Comparison of ENCODE assay signal across 14 cellular contexts in genomic region chr5:140497897-140498296, GRCh38. TPM values are rescaled to one million over a fixed set of nuclear protein-coding genes. Genes with fewer than 3 reads are reported as not detected.
DNase-seq lines count a peak whose midpoint lies in the region; ATAC-seq and TF ChIP-seq lines count a peak whose summit lies in the region.
"Had no signal": no experiment of that assay in that cellular context is flagged by ENCODE, and none has a peak within 500 bp of the region (broad histone marks: within the 10 kb centered on the region; RNA-seq: fewer than 3 reads in every experiment).

No MANE protein-coding gene starts in this region.

- DNase-seq in Calu3 (no peak), HuH-7 (ENCODE audit: low spot score) (peak; percentile 1), hepatocyte (ENCODE audit: low spot score) (peak; percentile 3), mucosa of descending colon (no peak), NCI-H2081 treated with DMSO at 0.1 percent for 48 hours (lab: John Stamatoyannopoulos, UW) (no peak), GF-D8 (lab: John Stamatoyannopoulos, UW) (no peak), HCEC 1CT (no peak)
- DNase-seq: activated CD4-positive, alpha-beta T cell treated with anti-CD3 and anti-CD28 coated beads, Interleukin-2, amount 50 U/mL, for 4 hours; MG63; naive B cell; NCI-H1694; ovary; stimulated activated CD4-positive, alpha-beta T cell treated with anti-CD3 and anti-CD28 coated beads, Interleukin-4, amount 100 ng/mL, for 24 hours had no signal

- H3K4me1 ChIP-seq in hepatocyte (ENCODE audit: insufficient read depth) (no peaks in the 10 kb centered on the region), mucosa of descending colon (ENCODE audit: low read depth) (no peaks in the 10 kb centered on the region)

- H3K27ac ChIP-seq in hepatocyte: no peak overlapping the region
- H3K27ac ChIP-seq: ovary had no signal

- intact Hi-C loops in Calu3 (cut with micrococcal nuclease; ENCODE audit: unreplicated experiment) (no loop called here), mucosa of descending colon (cut with DNase I, micrococcal nuclease) (no loop called here)

- no peaks in the 10 kb centered on the region for H3K27me3 ChIP-seq in hepatocyte
- H3K27me3 ChIP-seq: MG63, ovary had no signal

- H2AFZ ChIP-seq in hepatocyte: no peak overlapping the region

- no peaks in the 10 kb centered on the region for H3K9me3 ChIP-seq in hepatocyte (ENCODE audit: low read depth)
- H3K9me3 ChIP-seq in mucosa of descending colon: no peaks in the 10 kb centered on the region
- H3K9me3 ChIP-seq: MG63, ovary had no signal

- H3K4me3 Mint-ChIP-seq in Calu3 (ENCODE audit: low read depth, unreplicated experiment): peak overlapping the region; percentile 25
- H3K4me3 Mint-ChIP-seq: naive B cell had no signal

- H3K4me3 ChIP-seq in hepatocyte (no peak overlapping the region), mucosa of descending colon (no peak overlapping the region)
- H3K4me3 ChIP-seq: MG63, ovary had no signal

- H3K4me2 ChIP-seq in hepatocyte: no peak overlapping the region

- TF ChIP-seq CTCF in Calu3 (IDR thresholded peaks at IDR 0.05; ENCODE audit: unreplicated experiment): no peak
- no peak for TF ChIP-seq CTCF in hepatocyte (IDR thresholded peaks at IDR 0.05; ENCODE audit: poor library complexity)
- TF ChIP-seq CTCF in mucosa of descending colon (IDR thresholded peaks at IDR 0.05): no peak

- no TSS peak for BruUV-seq in Calu3 (replicated peaks; lab: Mats Ljungman, UMichigan)

- H3K79me2 ChIP-seq in hepatocyte: no peaks in the 10 kb centered on the region

- peak; percentile 19 for ATAC-seq in mucosa of descending colon

- H3K36me3 ChIP-seq in hepatocyte (replicated peaks; ENCODE audit: insufficient read depth, low read depth): no peaks in the 10 kb centered on the region
- no peaks in the 10 kb centered on the region for H3K36me3 ChIP-seq in mucosa of descending colon (ENCODE audit: low read depth)
- H3K36me3 ChIP-seq: ovary had no signal

- H3K27ac Mint-ChIP-seq in Calu3 (ENCODE audit: unreplicated experiment): peak overlapping the region; percentile 76

- H3K27me3 Mint-ChIP-seq in Calu3 (ENCODE audit: unreplicated experiment): no peaks in the 10 kb centered on the region
- H3K27me3 Mint-ChIP-seq: naive B cell had no signal

- H3K9me3 Mint-ChIP-seq in Calu3 (ENCODE audit: low read depth, unreplicated experiment): no peaks in the 10 kb centered on the region
- H3K9me3 Mint-ChIP-seq: naive B cell had no signal

- CTCF ChIA-PET in Calu3 (lab: Charles Lee): interaction anchor here (0.6 kb wide), 1 partner anchor 16 kb away, joined by 4 read pairs; no protein-coding TSS in a partner anchor

- H3K36me3 Mint-ChIP-seq in Calu3 (ENCODE audit: insufficient read depth, unreplicated experiment): peaks cover 18% of the 10 kb centered on the region

- peaks cover 14% of the 10 kb centered on the region for H3K4me1 Mint-ChIP-seq in Calu3 (ENCODE audit: low read depth, unreplicated experiment)

- H4K20me1 ChIP-seq in hepatocyte (ENCODE audit: insufficient read depth, poor library complexity, severe bottlenecking): no peaks in the 10 kb centered on the region

- H3K9me2 ChIP-seq in hepatocyte (replicated peaks; ENCODE audit: insufficient read depth): no peaks in the 10 kb centered on the region

RNA-seq across cellular contexts. Expression of gene EIF4EBP3, which starts 49.6 kb away (rescaled TPM):
- 14.1 and 18.8 TPM in 2 replicates for total RNA-seq in Calu3 (2022)
- 2.7 and 3.5 TPM in 2 replicates for total RNA-seq in hepatocyte
- polyA plus RNA-seq in hepatocyte: 6.6 and 6.9 TPM in 2 replicates
- total RNA-seq in mucosa of descending colon: 10 to 100 TPM; 18.5 to 51.9 (median 23.1) TPM
- total RNA-seq: skeletal muscle tissue had no signal

RNA-seq across cellular contexts. Expression of gene SRA1, which starts 59.4 kb away (rescaled TPM):
- total RNA-seq in Calu3 (2022): 29.5 and 33.0 TPM in 2 replicates
- 24.4 and 26.5 TPM in 2 replicates for total RNA-seq in hepatocyte
- polyA plus RNA-seq in hepatocyte: 66.4 and 66.6 TPM in 2 replicates
- 10 to 100 TPM; 27.9 to 38.0 (median 31.8) TPM for total RNA-seq in mucosa of descending colon

Comparison
In these comparisons a context has a peak if more than half of its experiments do, and no peak if none do; other contexts are left out.
1. DNase-seq: peak in HuH-7 (single experiment) and hepatocyte (single experiment); none in Calu3 (single experiment), mucosa of descending colon (0 of 3), NCI-H2081 treated with DMSO at 0.1 percent for 48 hours (single experiment), GF-D8 (single experiment) and HCEC 1CT (single experiment).